Comparison of ENCODE assay signal across 1 cellular context in genomic region chr13:21215419-21215818, GRCh38. TPM values are rescaled to one million over a fixed set of nuclear protein-coding genes. Genes with fewer than 3 reads are reported as not detected.
"Had no signal": no experiment of that assay in that cellular context is flagged by ENCODE, and none has a peak within 500 bp of the region (broad histone marks: within the 10 kb centered on the region; RNA-seq: fewer than 3 reads in every experiment).

No MANE protein-coding gene starts in this region.

RNA-seq across cellular contexts. Expression of gene SKA3, which starts 39.1 kb away (rescaled TPM):
- total RNA-seq: ascending aorta had no signal
